24 cellular contexts compared by ENCODE assay signal in the genomic region with DNA sequence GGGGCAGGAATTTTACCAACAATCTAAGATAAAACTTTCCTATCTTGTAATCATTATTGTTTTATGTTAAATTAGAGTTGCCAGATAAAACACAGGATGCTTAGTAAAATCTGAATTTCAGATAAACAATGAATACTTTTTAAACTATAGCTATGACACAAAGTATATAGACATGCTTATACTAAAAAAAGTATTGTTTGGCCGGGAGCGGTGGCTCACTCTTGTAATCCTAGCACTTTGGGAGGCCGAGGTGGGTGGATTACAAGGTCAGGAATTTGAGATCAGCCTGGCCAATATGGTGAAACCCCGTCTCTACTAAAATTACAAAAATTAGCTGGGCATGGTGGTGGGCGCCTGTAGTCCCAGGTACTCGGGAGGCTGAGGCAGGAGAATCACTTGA. TPM values are rescaled to one million over a fixed set of nuclear protein-coding genes. Genes with fewer than 3 reads are reported as not detected.
"Had no signal": no experiment of that assay in that cellular context is flagged by ENCODE, and none has a peak within 500 bp of the region (broad histone marks: within the 10 kb centered on the region; RNA-seq: fewer than 3 reads in every experiment).

No MANE protein-coding gene starts in this region.

RNA-seq across cellular contexts. Expression of a gene that starts 23.9 kb away (rescaled TPM):
- total RNA-seq: dermis blood vessel endothelial cell; endothelial cell of umbilical vein; epithelial cell of proximal tubule; esophagus muscularis mucosa; foreskin keratinocyte; gastroesophageal sphincter; heart left ventricle; kidney; left lobe of liver; liver; lung; mesothelial cell of epicardium; mucosa of descending colon; natural killer cell treated with Interleukin-12 subunit alpha and Interleukin-12 subunit beta and Interleukin-15 and Interleukin-18, amount 100 ng/mL, for 72 hours; ovary; psoas muscle; renal cortical epithelial cell; right cardiac atrium; sigmoid colon; spleen; testis; ureter; vagina had no signal
- polyA plus RNA-seq: endothelial cell of umbilical vein, foreskin keratinocyte, heart left ventricle, hepatocyte, liver, lung, ovary, psoas muscle, right cardiac atrium, sigmoid colon, spleen had no signal

RNA-seq across cellular contexts. Expression of a gene that starts 24.8 kb away (rescaled TPM):
- total RNA-seq: foreskin keratinocyte; hepatocyte; natural killer cell treated with Interleukin-12 subunit alpha and Interleukin-12 subunit beta and Interleukin-15 and Interleukin-18, amount 100 ng/mL, for 72 hours; renal cortical epithelial cell had no signal
- polyA plus RNA-seq: foreskin keratinocyte, hepatocyte had no signal

RNA-seq across cellular contexts. Expression of a gene that starts 28.1 kb away (rescaled TPM):
- total RNA-seq: epithelial cell of proximal tubule; natural killer cell treated with Interleukin-12 subunit alpha and Interleukin-12 subunit beta and Interleukin-15 and Interleukin-18, amount 100 ng/mL, for 72 hours had no signal
